ENCODE assay signal across 9 cellular contexts in genomic region chr7:24732646-24733413, GRCh38. TPM values are rescaled to one million over a fixed set of nuclear protein-coding genes. Genes with fewer than 3 reads are reported as not detected.
DNase-seq lines count a peak whose midpoint lies in the region; ATAC-seq and TF ChIP-seq lines count a peak whose summit lies in the region.
"Had no signal": no experiment of that assay in that cellular context is flagged by ENCODE, and none has a peak within 500 bp of the region (broad histone marks: within the 10 kb centered on the region; RNA-seq: fewer than 3 reads in every experiment).

No MANE protein-coding gene starts in this region.

- H3K36me3 ChIP-seq in gastroesophageal sphincter = no peaks in the 10 kb centered on the region
- H3K36me3 ChIP-seq in WERI-Rb-1 = no peaks in the 10 kb centered on the region

- peaks cover 93% of the 10 kb centered on the region for H3K27me3 Mint-ChIP-seq in stimulated activated naive CD8-positive, alpha-beta T cell treated with anti-CD3 and anti-CD28 coated beads, Interleukin-15, amount 100 ng/mL, for 72 hours

- H3K27ac ChIP-seq in gastroesophageal sphincter (no peak overlapping the region), WERI-Rb-1 (no peak overlapping the region)

- H3K27ac Mint-ChIP-seq in stimulated activated naive CD8-positive, alpha-beta T cell treated with anti-CD3 and anti-CD28 coated beads, Interleukin-15, amount 100 ng/mL, for 72 hours = no peak overlapping the region

- peaks cover 10 to 25% of the 10 kb centered on the region in 2 donors for H3K9me3 Mint-ChIP-seq in stimulated activated naive CD8-positive, alpha-beta T cell treated with anti-CD3 and anti-CD28 coated beads, Interleukin-15, amount 100 ng/mL, for 72 hours

- H3K27me3 ChIP-seq in gastroesophageal sphincter = no peaks in the 10 kb centered on the region
- H3K27me3 ChIP-seq in WERI-Rb-1 (ENCODE audit: insufficient read depth, low read depth, severe bottlenecking) = no peaks in the 10 kb centered on the region

- H3K9me3 ChIP-seq in gastroesophageal sphincter = no peaks in the 10 kb centered on the region
- H3K9me3 ChIP-seq in WERI-Rb-1 (ENCODE audit: severe bottlenecking) = no peaks in the 10 kb centered on the region

- H3K4me3 ChIP-seq in NB4 (ENCODE audit: low read depth, low read length) (no peak overlapping the region), gastroesophageal sphincter (no peak overlapping the region), WERI-Rb-1 (ENCODE audit: low read depth, low read length) (no peak overlapping the region)

- DNase-seq in GM03348 (ENCODE audit: low spot score) (peak; percentile 56), H4 (ENCODE audit: low spot score) (peak; percentile 80), NB4 (ENCODE audit: low read depth) (peak; percentile 63), NCI-H128 (lab: John Stamatoyannopoulos, UW; ENCODE audit: unreplicated experiment) (no peak), WERI-Rb-1 (no peak)
- no peak for DNase-seq in stimulated activated naive CD8-positive, alpha-beta T cell treated with anti-CD3 and anti-CD28 coated beads, Interleukin-15, amount 100 ng/mL, for 72 hours
- DNase-seq: NCI-H2029 had no signal

- H3K4me1 Mint-ChIP-seq in stimulated activated naive CD8-positive, alpha-beta T cell treated with anti-CD3 and anti-CD28 coated beads, Interleukin-15, amount 100 ng/mL, for 72 hours = peaks cover 23% of the 10 kb centered on the region

- H3K4me1 ChIP-seq in gastroesophageal sphincter = peaks cover 0 to 16% (median 4%) of the 10 kb centered on the region in 3 donors

- TF ChIP-seq POLR2A in NB4 (IDR thresholded peaks at IDR 0.05; ENCODE audit: extremely low read depth, insufficient read length) (no peak), gastroesophageal sphincter (IDR thresholded peaks at IDR 0.05) (no peak)

- WGBS in gastroesophageal sphincter (ENCODE audit: low coverage in 1 of 2), 2 donors = 100% methylated on average over 3 of the region's 4 CpGs; no CpG with 5 or more reads in 1 of the 2 donors

- H3K4me3 Mint-ChIP-seq in stimulated activated naive CD8-positive, alpha-beta T cell treated with anti-CD3 and anti-CD28 coated beads, Interleukin-15, amount 100 ng/mL, for 72 hours = no peak overlapping the region

- TF ChIP-seq CTCF in NB4 (IDR thresholded peaks at IDR 0.05; ENCODE audit: low read depth, low read length) (no peak), gastroesophageal sphincter (IDR thresholded peaks at IDR 0.05) (no peak), WERI-Rb-1 (IDR thresholded peaks at IDR 0.05; ENCODE audit: low read depth, low read length) (no peak)

- ATAC-seq in gastroesophageal sphincter = peak; percentile 42
- ATAC-seq in stimulated activated naive CD8-positive, alpha-beta T cell treated with anti-CD3 and anti-CD28 coated beads, Interleukin-15, amount 100 ng/mL, for 72 hours = no peak
- ATAC-seq in HG03565 (IDR thresholded peaks at IDR 0.05; ENCODE audit: unreplicated experiment) = no peak

- TF ChIP-seq EP300 in gastroesophageal sphincter (IDR thresholded peaks at IDR 0.05) = no peak

RNA-seq across cellular contexts. Expression of gene GSDME, which starts 24.4 kb away (rescaled TPM):
- total RNA-seq in H4 (2014; rRNA removed; shearing (Covaris generic)) = 19.8 and 24.4 TPM in 2 replicates
- total RNA-seq in gastroesophageal sphincter = 1 to 10 TPM; 6.4 to 9.8 (median 8.4) TPM

Comparison
In these comparisons a context has a peak if more than half of its experiments do, and no peak if none do; other contexts are left out.
1. DNase-seq: peak in GM03348 (single experiment), H4 (single experiment) and NB4 (single experiment); none in stimulated activated naive CD8-positive, alpha-beta T cell treated with anti-CD3 and anti-CD28 coated beads, Interleukin-15, amount 100 ng/mL, for 72 hours (0 of 2), NCI-H128 (single experiment) and WERI-Rb-1 (single experiment).